Comparison of ENCODE assay signal across 20 cellular contexts in the genomic region with DNA sequence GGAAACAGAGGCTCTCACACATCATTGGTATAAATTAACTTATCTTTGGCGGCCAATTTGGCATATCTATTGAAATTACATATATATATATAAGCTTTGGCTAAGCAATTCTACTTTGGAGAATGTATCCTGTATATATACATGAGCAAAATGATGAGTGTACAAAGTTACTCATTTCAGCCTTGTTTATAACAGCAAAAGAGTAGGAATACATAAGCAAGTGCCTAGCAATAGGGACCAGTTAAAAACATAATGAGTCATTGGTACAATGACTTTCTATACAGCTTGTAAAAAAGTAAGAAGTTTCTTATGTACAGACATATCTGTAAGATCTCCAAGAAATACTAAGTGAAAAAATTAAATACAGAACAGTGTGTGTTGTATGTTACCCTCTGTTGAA.
"Had no signal": no experiment of that assay in that cellular context is flagged by ENCODE, and none has a peak within 500 bp of the region (broad histone marks: within the 10 kb centered on the region; RNA-seq: fewer than 3 reads in every experiment).

No MANE protein-coding gene starts in this region.

- H3K27me3 Mint-ChIP-seq: activated naive CD8-positive, alpha-beta T cell had no signal

- H3K27ac Mint-ChIP-seq: activated naive CD8-positive, alpha-beta T cell; activated T-helper 1 cell treated with anti-CD3 and anti-CD28 coated beads, Interleukin-12 subunit alpha, Interleukin-12 subunit beta, Interleukin-2, Interleukin-4 antibody, amounts not matched to agents 30 ng/mL and 10 ng/mL and 1 ng/mL, durations not matched to agents 14 hours and 24 hours and 36 hours; T-helper 1 cell treated with Interleukin-12 subunit alpha and Interleukin-12 subunit beta and Interleukin-4 antibody, amounts not matched to agents 30 μg/mL and 1 μg/mL, for 36 hours had no signal

- DNase-seq: activated CD4-positive, CD25-positive, alpha-beta regulatory T cell treated with anti-CD3 and anti-CD28 coated beads, Interleukin-2, amount 50 U/mL, for 72 hours; aorta; brain microvascular endothelial cell; effector CD8-positive, alpha-beta T cell; foreskin melanocyte; glutamatergic neuron; hippocampal formation; midbrain; occipital lobe; retina; stimulated activated CD4-positive, alpha-beta T cell treated with anti-CD3 and anti-CD28 coated beads, Interleukin-12 subunit alpha, Interleukin-12 subunit beta, amount 100 ng/mL, for 4 hours; stimulated activated CD4-positive, alpha-beta T cell treated with anti-CD3 and anti-CD28 coated beads, Interleukin-2, amount 100 ng/mL, for 24 hours; stimulated activated naive CD8-positive, alpha-beta T cell treated with anti-CD3 and anti-CD28 coated beads, Interleukin-15, Interleukin-2, amounts not matched to agents 100 U/mL and 50 U/mL, for 24 hours; substantia nigra had no signal

- H3K4me3 Mint-ChIP-seq: activated naive CD8-positive, alpha-beta T cell; activated T-helper 1 cell treated with anti-CD3 and anti-CD28 coated beads, Interleukin-12 subunit alpha, Interleukin-12 subunit beta, Interleukin-2, Interleukin-4 antibody, amounts not matched to agents 30 ng/mL and 10 ng/mL and 1 ng/mL, durations not matched to agents 14 hours and 24 hours and 36 hours; T-helper 1 cell treated with Interleukin-12 subunit alpha and Interleukin-12 subunit beta and Interleukin-4 antibody, amounts not matched to agents 30 μg/mL and 1 μg/mL, for 36 hours had no signal

- H3K9me3 Mint-ChIP-seq: T-helper 1 cell treated with Interleukin-12 subunit alpha and Interleukin-12 subunit beta and Interleukin-4 antibody, amounts not matched to agents 30 μg/mL and 1 μg/mL, for 36 hours had no signal

- ATAC-seq: left lobe of liver; stimulated activated naive CD8-positive, alpha-beta T cell treated with anti-CD3 and anti-CD28 coated beads, Interleukin-15, Interleukin-2, amounts not matched to agents 100 U/mL and 50 U/mL, for 24 hours had no signal

- H3K27me3 ChIP-seq: brain microvascular endothelial cell, tibial nerve had no signal

- H3K27ac ChIP-seq: brain microvascular endothelial cell, coronary artery had no signal
